ENCODE assay signal across 24 cellular contexts in the genomic region with DNA sequence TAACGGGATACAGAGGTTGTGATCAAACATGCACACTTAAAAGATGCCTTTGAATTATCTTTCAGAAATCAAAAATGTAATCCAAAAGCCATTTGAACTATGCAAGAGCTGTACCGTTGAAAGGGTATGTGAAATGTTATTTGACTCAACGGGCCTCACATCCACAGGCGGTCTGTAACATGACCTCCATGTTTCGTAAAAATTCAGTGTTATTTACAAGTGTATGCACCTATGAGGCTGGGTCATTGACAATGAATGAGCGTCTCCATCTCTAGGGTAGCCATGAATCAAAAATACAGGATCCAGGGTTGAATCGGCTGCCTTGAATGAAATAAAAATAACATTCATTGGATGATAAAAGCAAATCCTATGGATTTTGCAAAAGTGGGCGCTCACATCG.
"Had no signal": no experiment of that assay in that cellular context is flagged by ENCODE, and none has a peak within 500 bp of the region (broad histone marks: within the 10 kb centered on the region; RNA-seq: fewer than 3 reads in every experiment).

No MANE protein-coding gene starts in this region.

- H3K9me3 ChIP-seq: left ventricle myocardium inferior had no signal

- ATAC-seq: activated CD8-positive, alpha-beta T cell treated with anti-CD3 and anti-CD28 coated beads for 36 hours; activated naive CD8-positive, alpha-beta T cell treated with anti-CD3 and anti-CD28 coated beads, Interleukin-2, amount 50 U/mL, for 24 hours; activated T-helper 17 cell treated with anti-CD3 and anti-CD28 coated beads, Interleukin-2, amount 50 U/mL, for 72 hours; effector memory CD8-positive, alpha-beta T cell; stimulated activated effector memory CD8-positive, alpha-beta T cell treated with anti-CD3 and anti-CD28 coated beads, Interleukin-12 subunit alpha, Interleukin-12 subunit beta, amount 100 ng/mL, for 72 hours had no signal

- H3K9me3 Mint-ChIP-seq: stimulated activated effector memory CD8-positive, alpha-beta T cell treated with anti-CD3 and anti-CD28 coated beads, Interleukin-12 subunit alpha, Interleukin-12 subunit beta, amount 100 ng/mL, for 72 hours; type B pancreatic cell had no signal

- H3K27ac ChIP-seq: left ventricle myocardium inferior, sigmoid colon, stomach had no signal

- H3K4me1 ChIP-seq: left ventricle myocardium inferior, sigmoid colon, stomach had no signal

- H3K36me3 Mint-ChIP-seq: brain; immature natural killer cell; stimulated activated effector memory CD8-positive, alpha-beta T cell treated with anti-CD3 and anti-CD28 coated beads, Interleukin-12 subunit alpha, Interleukin-12 subunit beta, amount 100 ng/mL, for 72 hours; type B pancreatic cell had no signal

- H3K4me1 Mint-ChIP-seq: activated T-helper 17 cell treated with anti-CD3 and anti-CD28 coated beads, Interleukin-2, amount 50 U/mL, for 72 hours; stimulated activated effector memory CD8-positive, alpha-beta T cell treated with anti-CD3 and anti-CD28 coated beads, Interleukin-12 subunit alpha, Interleukin-12 subunit beta, amount 100 ng/mL, for 72 hours had no signal

- H3K4me3 ChIP-seq: left ventricle myocardium inferior, sigmoid colon, stomach had no signal

- DNase-seq: activated CD4-positive, alpha-beta T cell treated with anti-CD3 and anti-CD28 coated beads, Interleukin-2, amount 10 ng/mL, durations not matched to agents 24 days and 14 days; activated CD8-positive, alpha-beta T cell treated with anti-CD3 and anti-CD28 coated beads for 36 hours; activated naive CD4-positive, alpha-beta T cell treated with Interleukin-2 at 50 U/mL for 16 hours; activated naive CD8-positive, alpha-beta T cell treated with anti-CD3 and anti-CD28 coated beads, Interleukin-2, amount 50 U/mL, for 24 hours; activated T-cell treated with anti-CD3 and anti-CD28 coated beads, Interleukin-2, amount 50 U/mL, for 1 hour; anterior cingulate cortex; caudate nucleus; effector memory CD8-positive, alpha-beta T cell; foreskin fibroblast; hippocampal formation; immature natural killer cell; kidney glomerular epithelial cell; left ventricle myocardium inferior; mammary epithelial cell; nucleus accumbens; posterior cingulate gyrus; sigmoid colon; stimulated activated CD4-positive, alpha-beta T cell treated with anti-CD3 and anti-CD28 coated beads, Interleukin-4, amount 100 ng/mL, for 24 hours; stomach; T-helper 9 cell had no signal

- H3K27ac Mint-ChIP-seq: activated CD4-positive, alpha-beta T cell treated with anti-CD3 and anti-CD28 coated beads, Interleukin-2, amount 10 ng/mL, durations not matched to agents 24 days and 14 days; activated CD8-positive, alpha-beta T cell treated with anti-CD3 and anti-CD28 coated beads for 36 hours; activated naive CD8-positive, alpha-beta T cell treated with anti-CD3 and anti-CD28 coated beads, Interleukin-2, amount 50 U/mL, for 24 hours; activated T-helper 17 cell treated with anti-CD3 and anti-CD28 coated beads, Interleukin-2, amount 50 U/mL, for 72 hours; effector memory CD8-positive, alpha-beta T cell; stimulated activated effector memory CD8-positive, alpha-beta T cell treated with anti-CD3 and anti-CD28 coated beads, Interleukin-12 subunit alpha, Interleukin-12 subunit beta, amount 100 ng/mL, for 72 hours; type B pancreatic cell had no signal

- H3K36me3 ChIP-seq: left ventricle myocardium inferior, sigmoid colon, stomach had no signal

- H3K4me3 Mint-ChIP-seq: activated CD8-positive, alpha-beta T cell treated with anti-CD3 and anti-CD28 coated beads for 36 hours; activated naive CD8-positive, alpha-beta T cell treated with anti-CD3 and anti-CD28 coated beads, Interleukin-2, amount 50 U/mL, for 24 hours; activated T-helper 17 cell treated with anti-CD3 and anti-CD28 coated beads, Interleukin-2, amount 50 U/mL, for 72 hours; effector memory CD8-positive, alpha-beta T cell; immature natural killer cell; stimulated activated effector memory CD8-positive, alpha-beta T cell treated with anti-CD3 and anti-CD28 coated beads, Interleukin-12 subunit alpha, Interleukin-12 subunit beta, amount 100 ng/mL, for 72 hours had no signal
